Comparison of ENCODE assay signal across 36 cellular contexts in genomic region chr2:188145885-188146284, GRCh38.
"Had no signal": no experiment of that assay in that cellular context is flagged by ENCODE, and none has a peak within 500 bp of the region (broad histone marks: within the 10 kb centered on the region; RNA-seq: fewer than 3 reads in every experiment).

No MANE protein-coding gene starts in this region.

- H3K27ac ChIP-seq: adrenal gland, body of pancreas, brain microvascular endothelial cell, breast epithelium, VCaP had no signal

- ATAC-seq: activated CD4-positive, alpha-beta T cell treated with anti-CD3 and anti-CD28 coated beads for 36 hours; activated CD4-positive, CD25-positive, alpha-beta regulatory T cell treated with anti-CD3 and anti-CD28 coated beads, Interleukin-2, amount 50 U/mL, for 24 hours; activated CD8-positive, alpha-beta memory T cell treated with anti-CD3 and anti-CD28 coated beads, Interleukin-2, amount 10 ng/mL, durations not matched to agents 7 days and 5 days; activated CD8-positive, alpha-beta T cell treated with anti-CD3 and anti-CD28 coated beads, Interleukin-2, amount 10 ng/mL, durations not matched to agents 7 days and 5 days; activated naive CD4-positive, alpha-beta T cell treated with anti-CD3 and anti-CD28 coated beads, Interleukin-2, amount 50 U/mL, for 72 hours; body of pancreas had no signal

- H3K36me3 ChIP-seq: adrenal gland, brain microvascular endothelial cell, breast epithelium had no signal

- H3K36me3 Mint-ChIP-seq: activated CD8-positive, alpha-beta memory T cell treated with anti-CD3 and anti-CD28 coated beads, Interleukin-2, amount 10 ng/mL, durations not matched to agents 7 days and 5 days; activated naive CD4-positive, alpha-beta T cell treated with anti-CD3 and anti-CD28 coated beads, Interleukin-2, amount 50 U/mL, for 72 hours; activated naive CD8-positive, alpha-beta T cell treated with anti-CD3 and anti-CD28 coated beads for 36 hours had no signal

- H3K27me3 Mint-ChIP-seq: activated CD4-positive, alpha-beta memory T cell treated with anti-CD3 and anti-CD28 coated beads, Interleukin-2, amount 10 ng/mL, durations not matched to agents 7 days and 5 days; activated CD4-positive, alpha-beta T cell treated with anti-CD3 and anti-CD28 coated beads for 36 hours; activated CD4-positive, alpha-beta T cell treated with anti-CD3 and anti-CD28 coated beads, Interleukin-2, amount 10 ng/mL, durations not matched to agents 7 days and 5 days; activated CD8-positive, alpha-beta memory T cell treated with anti-CD3 and anti-CD28 coated beads, Interleukin-2, amount 10 ng/mL, durations not matched to agents 7 days and 5 days; activated T-cell treated with anti-CD3 and anti-CD28 coated beads, Interleukin-2, amount 50 U/mL, for 24 hours had no signal

- H3K4me3 Mint-ChIP-seq: activated CD4-positive, alpha-beta memory T cell treated with anti-CD3 and anti-CD28 coated beads, Interleukin-2, amount 10 ng/mL, durations not matched to agents 7 days and 5 days; activated CD4-positive, alpha-beta T cell treated with anti-CD3 and anti-CD28 coated beads for 36 hours; activated CD4-positive, alpha-beta T cell treated with anti-CD3 and anti-CD28 coated beads, Interleukin-2, amount 10 ng/mL, durations not matched to agents 7 days and 5 days; activated CD8-positive, alpha-beta memory T cell treated with anti-CD3 and anti-CD28 coated beads, Interleukin-2, amount 10 ng/mL, durations not matched to agents 7 days and 5 days; activated CD8-positive, alpha-beta T cell treated with anti-CD3 and anti-CD28 coated beads, Interleukin-2, amount 10 ng/mL, durations not matched to agents 7 days and 5 days; activated naive CD4-positive, alpha-beta T cell treated with anti-CD3 and anti-CD28 coated beads for 36 hours; activated naive CD8-positive, alpha-beta T cell treated with anti-CD3 and anti-CD28 coated beads for 36 hours; activated T-cell treated with anti-CD3 and anti-CD28 coated beads, Interleukin-2, amount 50 U/mL, for 24 hours; T-helper 1 cell treated with Interleukin-12 subunit alpha and Interleukin-12 subunit beta and Interleukin-4 antibody, amounts not matched to agents 30 μg/mL and 1 μg/mL, for 36 hours; T-helper 2 cell treated with Interferon-gamma antibody and Interleukin-4, amounts not matched to agents 5 μg/mL and 100 μg/mL, for 36 hours had no signal

- FAIRE-seq: TTC549 had no signal

- H3K9me3 ChIP-seq: adrenal gland, body of pancreas, breast epithelium had no signal

- DNase-seq: activated CD4-positive, alpha-beta memory T cell treated with anti-CD3 and anti-CD28 coated beads, Interleukin-2, amount 10 ng/mL, durations not matched to agents 7 days and 5 days; activated CD4-positive, alpha-beta T cell treated with anti-CD3 and anti-CD28 coated beads for 1 hour; activated CD4-positive, alpha-beta T cell treated with anti-CD3 and anti-CD28 coated beads for 36 hours; activated CD4-positive, alpha-beta T cell treated with anti-CD3 and anti-CD28 coated beads for 48 hours; activated CD4-positive, alpha-beta T cell treated with anti-CD3 and anti-CD28 coated beads, Interleukin-2, amount 10 ng/mL, durations not matched to agents 7 days and 5 days; activated CD4-positive, alpha-beta T cell treated with anti-CD3 and anti-CD28 coated beads, Interleukin-2, amount 50 U/mL, for 48 hours; activated CD4-positive, CD25-positive, alpha-beta regulatory T cell; activated CD8-positive, alpha-beta memory T cell treated with anti-CD3 and anti-CD28 coated beads for 24 hours; activated CD8-positive, alpha-beta memory T cell treated with anti-CD3 and anti-CD28 coated beads, Interleukin-2, amount 10 ng/mL, durations not matched to agents 7 days and 5 days; activated CD8-positive, alpha-beta memory T cell treated with anti-CD3 and anti-CD28 coated beads, Interleukin-2, amount 50 U/mL, for 48 hours; activated CD8-positive, alpha-beta T cell treated with anti-CD3 and anti-CD28 coated beads, Interleukin-2, amount 10 ng/mL, durations not matched to agents 7 days and 5 days; activated effector memory CD4-positive, alpha-beta T cell treated with anti-CD3 and anti-CD28 coated beads, Interleukin-2, amount 50 U/mL, for 16 hours; activated gamma-delta T cell treated with Interleukin-2 at 50 U/mL for 16 hours; activated naive CD4-positive, alpha-beta T cell; activated naive CD4-positive, alpha-beta T cell treated with anti-CD3 and anti-CD28 coated beads for 36 hours; activated naive CD4-positive, alpha-beta T cell treated with anti-CD3 and anti-CD28 coated beads, Interleukin-2, amount 50 U/mL, for 16 hours; activated naive CD8-positive, alpha-beta T cell treated with anti-CD3 and anti-CD28 coated beads for 36 hours; activated T-cell treated with anti-CD3 and anti-CD28 coated beads, Interleukin-2, amount 50 U/mL, for 24 hours; activated T-cell treated with anti-CD3 and anti-CD28 coated beads, Interleukin-2, amount 50 U/mL, for 48 hours; adrenal gland; amniotic stem cell; aorta; body of pancreas; brain microvascular endothelial cell; central memory CD4-positive, alpha-beta T cell; T-helper 1 cell; T-helper 2 cell; T-helper 9 cell had no signal

- H3K27ac Mint-ChIP-seq: activated CD4-positive, alpha-beta memory T cell treated with anti-CD3 and anti-CD28 coated beads, Interleukin-2, amount 10 ng/mL, durations not matched to agents 7 days and 5 days; activated CD4-positive, alpha-beta T cell treated with anti-CD3 and anti-CD28 coated beads for 36 hours; activated CD4-positive, alpha-beta T cell treated with anti-CD3 and anti-CD28 coated beads, Interleukin-2, amount 10 ng/mL, durations not matched to agents 7 days and 5 days; activated CD8-positive, alpha-beta memory T cell treated with anti-CD3 and anti-CD28 coated beads, Interleukin-2, amount 10 ng/mL, durations not matched to agents 7 days and 5 days; activated CD8-positive, alpha-beta T cell treated with anti-CD3 and anti-CD28 coated beads, Interleukin-2, amount 10 ng/mL, durations not matched to agents 7 days and 5 days; activated naive CD4-positive, alpha-beta T cell treated with anti-CD3 and anti-CD28 coated beads for 36 hours; activated naive CD4-positive, alpha-beta T cell treated with anti-CD3 and anti-CD28 coated beads, Interleukin-2, amount 50 U/mL, for 72 hours; activated naive CD8-positive, alpha-beta T cell treated with anti-CD3 and anti-CD28 coated beads for 36 hours; activated T-cell treated with anti-CD3 and anti-CD28 coated beads, Interleukin-2, amount 50 U/mL, for 24 hours; activated T-helper 2 cell treated with anti-CD3 and anti-CD28 coated beads, Interferon-gamma antibody, Interleukin-2, Interleukin-4, amounts not matched to agents 10 μg/mL and 5 μg/mL and 100 μg/mL, durations not matched to agents 14 hours and 24 hours and 36 hours; T-helper 1 cell treated with Interleukin-12 subunit alpha and Interleukin-12 subunit beta and Interleukin-4 antibody, amounts not matched to agents 30 μg/mL and 1 μg/mL, for 36 hours; T-helper 2 cell treated with Interferon-gamma antibody and Interleukin-4, amounts not matched to agents 5 μg/mL and 100 μg/mL, for 36 hours had no signal

- H3K4me3 ChIP-seq: adrenal gland, body of pancreas, breast epithelium had no signal

- H3K4me1 ChIP-seq: adrenal gland, body of pancreas, breast epithelium had no signal

- H3K9me3 Mint-ChIP-seq: activated CD4-positive, alpha-beta memory T cell treated with anti-CD3 and anti-CD28 coated beads, Interleukin-2, amount 10 ng/mL, durations not matched to agents 7 days and 5 days; activated CD4-positive, alpha-beta T cell treated with anti-CD3 and anti-CD28 coated beads, Interleukin-2, amount 10 ng/mL, durations not matched to agents 7 days and 5 days; activated naive CD4-positive, alpha-beta T cell treated with anti-CD3 and anti-CD28 coated beads for 36 hours; activated naive CD8-positive, alpha-beta T cell treated with anti-CD3 and anti-CD28 coated beads for 36 hours; activated T-cell treated with anti-CD3 and anti-CD28 coated beads, Interleukin-2, amount 50 U/mL, for 24 hours; activated T-helper 2 cell treated with anti-CD3 and anti-CD28 coated beads, Interferon-gamma antibody, Interleukin-2, Interleukin-4, amounts not matched to agents 10 μg/mL and 5 μg/mL and 100 μg/mL, durations not matched to agents 14 hours and 24 hours and 36 hours; T-helper 1 cell treated with Interleukin-12 subunit alpha and Interleukin-12 subunit beta and Interleukin-4 antibody, amounts not matched to agents 30 μg/mL and 1 μg/mL, for 36 hours; T-helper 2 cell treated with Interferon-gamma antibody and Interleukin-4, amounts not matched to agents 5 μg/mL and 100 μg/mL, for 36 hours had no signal

- H3K27me3 ChIP-seq: adrenal gland, body of pancreas, brain microvascular endothelial cell, breast epithelium had no signal

- H3K4me1 Mint-ChIP-seq: activated CD4-positive, alpha-beta memory T cell treated with anti-CD3 and anti-CD28 coated beads, Interleukin-2, amount 10 ng/mL, durations not matched to agents 7 days and 5 days; activated CD4-positive, alpha-beta T cell treated with anti-CD3 and anti-CD28 coated beads for 36 hours; activated CD4-positive, alpha-beta T cell treated with anti-CD3 and anti-CD28 coated beads, Interleukin-2, amount 10 ng/mL, durations not matched to agents 7 days and 5 days; activated CD8-positive, alpha-beta memory T cell treated with anti-CD3 and anti-CD28 coated beads, Interleukin-2, amount 10 ng/mL, durations not matched to agents 7 days and 5 days; activated naive CD8-positive, alpha-beta T cell treated with anti-CD3 and anti-CD28 coated beads for 36 hours had no signal
